ENCODE assay signal across 14 cellular contexts in the genomic region with DNA sequence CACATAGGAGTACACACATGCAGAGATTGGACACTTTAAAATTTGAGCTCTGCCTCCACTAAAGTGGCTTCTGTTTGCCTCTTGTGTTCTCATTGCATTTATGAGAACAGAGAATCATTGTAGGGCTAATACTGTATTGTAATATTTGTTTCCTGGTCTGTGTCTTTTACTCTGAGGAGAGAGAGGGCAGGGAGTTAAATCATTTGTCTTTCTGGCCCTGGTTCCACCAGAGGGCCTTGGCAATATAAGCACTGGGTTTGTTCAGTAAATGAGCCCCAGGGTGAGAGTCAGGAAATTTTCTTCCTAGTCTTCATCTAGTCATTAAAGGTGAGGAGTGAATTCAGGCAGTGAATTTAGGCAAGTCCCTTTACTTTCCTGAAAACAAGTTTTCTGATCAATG.
DNase-seq lines count a peak whose midpoint lies in the region; ATAC-seq and TF ChIP-seq lines count a peak whose summit lies in the region.
"Had no signal": no experiment of that assay in that cellular context is flagged by ENCODE, and none has a peak within 500 bp of the region (broad histone marks: within the 10 kb centered on the region; RNA-seq: fewer than 3 reads in every experiment).

No MANE protein-coding gene starts in this region.

- no peak overlapping the region for H3K9ac ChIP-seq in neural progenitor cell

- H3K36me3 ChIP-seq in A673 (ENCODE audit: insufficient read depth, low read length, poor library complexity, severe bottlenecking) (no peaks in the 10 kb centered on the region), PC-9 (ENCODE audit: low read depth) (no peaks in the 10 kb centered on the region), esophagus muscularis mucosa (no peaks in the 10 kb centered on the region), neural progenitor cell (no peaks in the 10 kb centered on the region), lower lobe of right lung (no peaks in the 10 kb centered on the region), tibial nerve (no peaks in the 10 kb centered on the region)
- H3K36me3 ChIP-seq: cardiac muscle cell, neutrophil had no signal

- no peak for TF ChIP-seq POLR2A in esophagus muscularis mucosa (IDR thresholded peaks at IDR 0.05; ENCODE audit: low read depth)
- no peak for TF ChIP-seq POLR2A in tibial nerve (IDR thresholded peaks at IDR 0.05)

- no peak overlapping the region for H3K4me3 Mint-ChIP-seq in neural progenitor cell
- H3K4me3 Mint-ChIP-seq: activated CD8-positive, alpha-beta memory T cell treated with anti-CD3 and anti-CD28 coated beads, Interleukin-2, amount 10 ng/mL, durations not matched to agents 7 days and 5 days; activated naive CD4-positive, alpha-beta T cell treated with anti-CD3 and anti-CD28 coated beads, Interleukin-2, amount 10 ng/mL, durations not matched to agents 7 days and 5 days had no signal

- CTCF ChIA-PET in A673 (lab: Charles Lee) (no interaction called here), PC-9 (lab: Charles Lee) (no interaction called here)

- H3K4me2 ChIP-seq in PC-9 (no peak overlapping the region), neural progenitor cell (no peak overlapping the region)
- H3K4me2 ChIP-seq: smooth muscle cell had no signal

- BruUV-seq in A673 (replicated peaks; lab: Mats Ljungman, UMichigan) (no TSS peak), PC-9 (replicated peaks; lab: Mats Ljungman, UMichigan) (no TSS peak)

- H3K9me2 ChIP-seq in PC-9 (ENCODE audit: insufficient read depth): no peaks in the 10 kb centered on the region

- no peaks in the 10 kb centered on the region for H3K9me3 ChIP-seq in A673 (ENCODE audit: low read depth, low read length, poor library complexity, severe bottlenecking)
- no peaks in the 10 kb centered on the region for H3K9me3 ChIP-seq in PC-9 (ENCODE audit: insufficient read depth, low read depth)
- no peaks in the 10 kb centered on the region for H3K9me3 ChIP-seq in esophagus muscularis mucosa
- no peaks in the 10 kb centered on the region for H3K9me3 ChIP-seq in neural progenitor cell (ENCODE audit: low read depth)
- H3K9me3 ChIP-seq in lower lobe of right lung: no peaks in the 10 kb centered on the region
- no peaks in the 10 kb centered on the region for H3K9me3 ChIP-seq in tibial nerve
- H3K9me3 ChIP-seq: neutrophil had no signal

- no peak overlapping the region for H3K4me3 ChIP-seq in A673 (ENCODE audit: low read depth, low read length, poor library complexity, severe bottlenecking)
- H3K4me3 ChIP-seq in PC-9: no peak overlapping the region
- H3K4me3 ChIP-seq in esophagus muscularis mucosa: no peak overlapping the region
- no peak overlapping the region for H3K4me3 ChIP-seq in neural progenitor cell
- no peak overlapping the region for H3K4me3 ChIP-seq in lower lobe of right lung
- no peak overlapping the region for H3K4me3 ChIP-seq in tibial nerve
- H3K4me3 ChIP-seq: cardiac muscle cell, lung, smooth muscle cell had no signal

- TF ChIP-seq CTCF in A673 (conservative IDR thresholded peaks at IDR 0.05; ENCODE audit: low read depth, low read length): peak; percentile 28; the same call in 1 of the 2 replicates
- no peak for TF ChIP-seq CTCF in PC-9 (conservative IDR thresholded peaks at IDR 0.05)
- peak in 1 of 3 experiments; percentile 6 for TF ChIP-seq CTCF in esophagus muscularis mucosa (IDR thresholded peaks at IDR 0.05)
- TF ChIP-seq CTCF in neural progenitor cell (IDR thresholded peaks at IDR 0.05): peak; percentile 4
- no peak for TF ChIP-seq CTCF in lower lobe of right lung (IDR thresholded peaks at IDR 0.05)
- TF ChIP-seq CTCF in tibial nerve (IDR thresholded peaks at IDR 0.05): no peak

- H3K9me3 Mint-ChIP-seq in neural progenitor cell: no peaks in the 10 kb centered on the region
- H3K9me3 Mint-ChIP-seq: activated naive CD4-positive, alpha-beta T cell treated with anti-CD3 and anti-CD28 coated beads, Interleukin-2, amount 10 ng/mL, durations not matched to agents 7 days and 5 days had no signal

- no peaks in the 10 kb centered on the region for H3K27me3 ChIP-seq in A673 (replicated peaks; ENCODE audit: insufficient read depth, low read depth, low read length, poor library complexity)
- no peaks in the 10 kb centered on the region for H3K27me3 ChIP-seq in PC-9 (ENCODE audit: insufficient read depth, low read depth)
- no peaks in the 10 kb centered on the region for H3K27me3 ChIP-seq in esophagus muscularis mucosa
- no peaks in the 10 kb centered on the region for H3K27me3 ChIP-seq in neural progenitor cell
- H3K27me3 ChIP-seq in lower lobe of right lung (ENCODE audit: low read depth): no peaks in the 10 kb centered on the region
- H3K27me3 ChIP-seq in tibial nerve: no peaks in the 10 kb centered on the region
- H3K27me3 ChIP-seq: cardiac muscle cell, neutrophil had no signal

- ATAC-seq in lower lobe of right lung (no peak), HG03457 (IDR thresholded peaks at IDR 0.05; ENCODE audit: unreplicated experiment) (no peak)
- ATAC-seq: activated CD8-positive, alpha-beta memory T cell treated with anti-CD3 and anti-CD28 coated beads, Interleukin-2, amount 10 ng/mL, durations not matched to agents 7 days and 5 days had no signal

- H3K36me3 Mint-ChIP-seq in neural progenitor cell: no peaks in the 10 kb centered on the region
- H3K36me3 Mint-ChIP-seq: activated CD8-positive, alpha-beta memory T cell treated with anti-CD3 and anti-CD28 coated beads, Interleukin-2, amount 10 ng/mL, durations not matched to agents 7 days and 5 days; activated naive CD4-positive, alpha-beta T cell treated with anti-CD3 and anti-CD28 coated beads, Interleukin-2, amount 10 ng/mL, durations not matched to agents 7 days and 5 days had no signal

- H3K4me1 Mint-ChIP-seq in neural progenitor cell: peaks cover 67% of the 10 kb centered on the region

- DNase-seq in A673 (ENCODE audit: low spot score): no peak
- DNase-seq in PC-9: no peak
- no peak for DNase-seq in esophagus muscularis mucosa (ENCODE audit: extremely low spot score)
- no peak for DNase-seq in neural progenitor cell (ENCODE audit: low spot score)
- DNase-seq in lower lobe of right lung: no peak
- DNase-seq in stimulated activated CD4-positive, alpha-beta T cell treated with anti-CD3 and anti-CD28 coated beads, Interleukin-4, amount 100 ng/mL, for 1 hour: no peak
- no peak for DNase-seq in tibial nerve (ENCODE audit: low spot score in 2 of 2)
- DNase-seq: activated CD8-positive, alpha-beta memory T cell treated with anti-CD3 and anti-CD28 coated beads, Interleukin-2, amount 10 ng/mL, durations not matched to agents 7 days and 5 days; activated naive CD4-positive, alpha-beta T cell treated with anti-CD3 and anti-CD28 coated beads, Interleukin-2, amount 10 ng/mL, durations not matched to agents 7 days and 5 days had no signal

- POLR2A ChIA-PET in A673 (lab: Charles Lee; ENCODE audit: low non-redundant PET): no interaction called here
- POLR2A ChIA-PET in PC-9 (lab: Charles Lee; ENCODE audit: unreplicated experiment): no interaction called here

- H3K27me3 Mint-ChIP-seq in neural progenitor cell (ENCODE audit: insufficient read depth, low read depth): peaks cover 10% of the 10 kb centered on the region

- intact Hi-C loops in A673 (cut with micrococcal nuclease; ENCODE audit: unreplicated experiment) (no loop called here), PC-9 (cut with micrococcal nuclease; ENCODE audit: unreplicated experiment) (no loop called here), esophagus muscularis mucosa (cut with DNase I) (no loop called here), lower lobe of right lung (cut with DNase I) (no loop called here)

- H3K79me2 ChIP-seq in PC-9 (ENCODE audit: low read depth) (peaks cover 39% of the 10 kb centered on the region), neural progenitor cell (ENCODE audit: low read depth) (no peaks in the 10 kb centered on the region)

- peaks cover 64% of the 10 kb centered on the region for H3K4me1 ChIP-seq in A673 (ENCODE audit: insufficient read depth, low read length, poor library complexity, severe bottlenecking)
- H3K4me1 ChIP-seq in PC-9 (replicated peaks; ENCODE audit: insufficient read depth): peaks cover 23% of the 10 kb centered on the region
- H3K4me1 ChIP-seq in esophagus muscularis mucosa: peaks cover 37 to 93% (median 80%) of the 10 kb centered on the region in 4 donors
- peaks cover 62% of the 10 kb centered on the region for H3K4me1 ChIP-seq in neural progenitor cell
- H3K4me1 ChIP-seq in lower lobe of right lung: peaks cover 30% of the 10 kb centered on the region
- peaks cover 4 to 65% (median 21%) of the 10 kb centered on the region in 4 donors for H3K4me1 ChIP-seq in tibial nerve

- H3K27ac ChIP-seq in A673 (ENCODE audit: low read depth, low read length, poor library complexity, severe bottlenecking) (peak overlapping the region; percentile 26), PC-9 (peak overlapping the region; percentile 27; the same call in 1 of the 2 replicates), esophagus muscularis mucosa (replicated peaks in 1 of 4) (peak overlapping the region; percentile 28 to 63 (median 34)), neural progenitor cell (no peak overlapping the region), lower lobe of right lung (no peak overlapping the region), tibial nerve (peak overlapping the region in 2 of 4 donors; percentile 27 to 63)
- H3K27ac ChIP-seq: cardiac muscle cell, neutrophil had no signal

- H3K27ac Mint-ChIP-seq in neural progenitor cell: no peak overlapping the region
- H3K27ac Mint-ChIP-seq: activated CD8-positive, alpha-beta memory T cell treated with anti-CD3 and anti-CD28 coated beads, Interleukin-2, amount 10 ng/mL, durations not matched to agents 7 days and 5 days; activated naive CD4-positive, alpha-beta T cell treated with anti-CD3 and anti-CD28 coated beads, Interleukin-2, amount 10 ng/mL, durations not matched to agents 7 days and 5 days had no signal

- TF ChIP-seq EP300 in esophagus muscularis mucosa (IDR thresholded peaks at IDR 0.05) (no peak), tibial nerve (IDR thresholded peaks at IDR 0.05) (no peak)

- H3F3A ChIP-seq in PC-9 (ENCODE audit: insufficient read depth, low read depth) (peaks cover 18% of the 10 kb centered on the region; the same call in 1 of the 2 replicates), neural progenitor cell (ENCODE audit: low read depth) (peaks cover 23% of the 10 kb centered on the region)

- no peak overlapping the region for H2AFZ ChIP-seq in PC-9
- no peak overlapping the region for H2AFZ ChIP-seq in neural progenitor cell (replicated peaks)

- no peaks in the 10 kb centered on the region for H4K20me1 ChIP-seq in PC-9 (ENCODE audit: insufficient read depth)
- no peaks in the 10 kb centered on the region for H4K20me1 ChIP-seq in neural progenitor cell (ENCODE audit: low read depth)

Comparison
In these comparisons a context has a peak if more than half of its experiments do, and no peak if none do; other contexts are left out.
1. H3K27ac ChIP-seq: peak in A673 (single experiment), PC-9 (single experiment) and esophagus muscularis mucosa (4 of 4); none in neural progenitor cell (single experiment) and lower lobe of right lung (single experiment).
2. CTCF ChIP-seq: peak in A673 (single experiment) and neural progenitor cell (single experiment); none in PC-9 (single experiment), lower lobe of right lung (single experiment) and tibial nerve (0 of 5).